Comparison of ENCODE assay signal across 12 cellular contexts in the genomic region with DNA sequence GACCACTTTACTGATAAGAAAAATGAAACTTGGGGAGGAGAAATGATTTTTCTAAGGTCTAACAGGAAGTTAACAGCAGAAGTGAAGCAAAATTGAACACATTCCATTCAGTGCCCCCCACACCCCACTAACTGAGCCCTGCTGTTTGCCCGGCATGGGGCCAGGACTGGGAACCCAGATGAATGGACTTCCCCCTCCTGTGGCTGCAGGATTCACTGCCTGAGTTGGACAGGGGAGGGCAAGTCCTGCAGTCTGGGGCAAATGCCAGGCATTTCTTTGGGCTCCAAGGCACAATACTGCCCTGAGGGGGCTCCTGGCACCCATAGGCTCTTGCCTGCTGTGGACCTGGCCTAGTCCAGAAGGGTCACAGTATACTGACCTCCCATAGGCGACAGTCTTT. TPM values are rescaled to one million over a fixed set of nuclear protein-coding genes. Genes with fewer than 3 reads are reported as not detected.
DNase-seq lines count a peak whose midpoint lies in the region; ATAC-seq and TF ChIP-seq lines count a peak whose summit lies in the region.
"Had no signal": no experiment of that assay in that cellular context is flagged by ENCODE, and none has a peak within 500 bp of the region (broad histone marks: within the 10 kb centered on the region; RNA-seq: fewer than 3 reads in every experiment).

No MANE protein-coding gene starts in this region.

- H3K36me3 Mint-ChIP-seq in Calu3 (ENCODE audit: insufficient read depth, unreplicated experiment): no peaks in the 10 kb centered on the region
- peaks cover 47% of the 10 kb centered on the region for H3K36me3 Mint-ChIP-seq in activated T-helper 2 cell treated with anti-CD3 and anti-CD28 coated beads, Interferon-gamma antibody, Interleukin-2, Interleukin-4, amounts not matched to agents 10 μg/mL and 5 μg/mL and 100 μg/mL, durations not matched to agents 14 hours and 24 hours and 36 hours (ENCODE audit: low read depth)

- peaks cover 77% of the 10 kb centered on the region for H4K20me1 ChIP-seq in smooth muscle cell (ENCODE audit: low read depth)

- H3K27me3 Mint-ChIP-seq in Calu3 (ENCODE audit: unreplicated experiment): no peaks in the 10 kb centered on the region
- H3K27me3 Mint-ChIP-seq in activated T-helper 2 cell treated with anti-CD3 and anti-CD28 coated beads, Interferon-gamma antibody, Interleukin-2, Interleukin-4, amounts not matched to agents 10 μg/mL and 5 μg/mL and 100 μg/mL, durations not matched to agents 14 hours and 24 hours and 36 hours (ENCODE audit: low read depth): no peaks in the 10 kb centered on the region
- H3K27me3 Mint-ChIP-seq: effector memory CD8-positive, alpha-beta T cell; T-helper 17 cell had no signal

- no peak overlapping the region for H3K9ac ChIP-seq in smooth muscle cell (ENCODE audit: low read depth)

- no peaks in the 10 kb centered on the region for H3K9me3 Mint-ChIP-seq in Calu3 (ENCODE audit: low read depth, unreplicated experiment)
- no peaks in the 10 kb centered on the region for H3K9me3 Mint-ChIP-seq in activated T-helper 2 cell treated with anti-CD3 and anti-CD28 coated beads, Interferon-gamma antibody, Interleukin-2, Interleukin-4, amounts not matched to agents 10 μg/mL and 5 μg/mL and 100 μg/mL, durations not matched to agents 14 hours and 24 hours and 36 hours
- H3K9me3 Mint-ChIP-seq: effector memory CD8-positive, alpha-beta T cell had no signal

- H3K4me1 Mint-ChIP-seq in Calu3 (ENCODE audit: low read depth, unreplicated experiment): peaks cover 32% of the 10 kb centered on the region
- peaks cover 59% of the 10 kb centered on the region for H3K4me1 Mint-ChIP-seq in activated T-helper 2 cell treated with anti-CD3 and anti-CD28 coated beads, Interferon-gamma antibody, Interleukin-2, Interleukin-4, amounts not matched to agents 10 μg/mL and 5 μg/mL and 100 μg/mL, durations not matched to agents 14 hours and 24 hours and 36 hours (ENCODE audit: low read depth)

- H3K4me1 ChIP-seq in lower lobe of right lung (peaks cover 82% of the 10 kb centered on the region), smooth muscle cell (ENCODE audit: low read depth) (peaks cover 48% of the 10 kb centered on the region), aorta (ENCODE audit: control insufficient read depth in 1 of 2, insufficient read depth in 2 of 2, low read length in 2 of 2) (no peaks in the 10 kb centered on the region)

- CTCF ChIA-PET in Calu3 (lab: Charles Lee): no interaction called here

- H3K27me3 ChIP-seq in lower lobe of right lung (ENCODE audit: low read depth) (no peaks in the 10 kb centered on the region), smooth muscle cell (ENCODE audit: low read depth) (no peaks in the 10 kb centered on the region), aorta (ENCODE audit: control insufficient read depth in 1 of 2, insufficient read depth in 2 of 2, low read length in 1 of 2) (no peaks in the 10 kb centered on the region)
- H3K27me3 ChIP-seq: neutrophil had no signal

- peaks cover 5% of the 10 kb centered on the region for H3F3A ChIP-seq in smooth muscle cell (ENCODE audit: low read depth)

- H3K4me2 ChIP-seq in smooth muscle cell: no peak overlapping the region

- no peak overlapping the region for H3K27ac Mint-ChIP-seq in Calu3 (ENCODE audit: unreplicated experiment)
- peak overlapping the region; percentile 92 for H3K27ac Mint-ChIP-seq in activated T-helper 2 cell treated with anti-CD3 and anti-CD28 coated beads, Interferon-gamma antibody, Interleukin-2, Interleukin-4, amounts not matched to agents 10 μg/mL and 5 μg/mL and 100 μg/mL, durations not matched to agents 14 hours and 24 hours and 36 hours
- H3K27ac Mint-ChIP-seq: effector memory CD8-positive, alpha-beta T cell; T-helper 17 cell had no signal

- peaks cover 63% of the 10 kb centered on the region for H3K79me2 ChIP-seq in smooth muscle cell (ENCODE audit: low read depth)

- H3K27ac ChIP-seq in lower lobe of right lung: peak overlapping the region; percentile 49
- no peak overlapping the region for H3K27ac ChIP-seq in smooth muscle cell (ENCODE audit: low read depth)
- no peak overlapping the region for H3K27ac ChIP-seq in aorta (ENCODE audit: low read depth in 1 of 2, low read length in 2 of 2)
- H3K27ac ChIP-seq: neutrophil had no signal

- H2AFZ ChIP-seq in smooth muscle cell (ENCODE audit: low read depth): no peak overlapping the region

- ATAC-seq in GM21717 (IDR thresholded peaks at IDR 0.05; ENCODE audit: unreplicated experiment): peak; percentile 27
- ATAC-seq in lower lobe of right lung: peak; percentile 13 to 38
- ATAC-seq in GM19035 (IDR thresholded peaks at IDR 0.05; ENCODE audit: unreplicated experiment): no peak
- ATAC-seq in aorta (ENCODE audit: low FRiP score): no peak
- ATAC-seq: effector memory CD8-positive, alpha-beta T cell had no signal

- no peak overlapping the region for H3K4me3 Mint-ChIP-seq in Calu3 (ENCODE audit: low read depth, unreplicated experiment)
- no peak overlapping the region for H3K4me3 Mint-ChIP-seq in activated T-helper 2 cell treated with anti-CD3 and anti-CD28 coated beads, Interferon-gamma antibody, Interleukin-2, Interleukin-4, amounts not matched to agents 10 μg/mL and 5 μg/mL and 100 μg/mL, durations not matched to agents 14 hours and 24 hours and 36 hours (ENCODE audit: low read depth)
- H3K4me3 Mint-ChIP-seq: effector memory CD8-positive, alpha-beta T cell; T-helper 17 cell had no signal

- TF ChIP-seq CTCF in Calu3 (IDR thresholded peaks at IDR 0.05; ENCODE audit: unreplicated experiment) (no peak), lower lobe of right lung (IDR thresholded peaks at IDR 0.05) (no peak), smooth muscle cell (IDR thresholded peaks at IDR 0.05; ENCODE audit: borderline replicate concordance, insufficient read depth, poor library complexity, severe bottlenecking) (no peak)

- H3K36me3 ChIP-seq in lower lobe of right lung (peaks cover 4% of the 10 kb centered on the region), smooth muscle cell (ENCODE audit: low read depth) (no peaks in the 10 kb centered on the region), aorta (ENCODE audit: control insufficient read depth in 1 of 2, insufficient read depth in 2 of 2, low read length in 1 of 2) (no peaks in the 10 kb centered on the region)
- H3K36me3 ChIP-seq: neutrophil had no signal

- no TSS peak for BruUV-seq in Calu3 (replicated peaks; lab: Mats Ljungman, UMichigan)

- H3K4me3 ChIP-seq in lower lobe of right lung (no peak overlapping the region), smooth muscle cell (no peak overlapping the region), aorta (ENCODE audit: low read length in 2 of 2) (no peak overlapping the region)
- H3K4me3 ChIP-seq: K562 had no signal

- DNase-seq in Calu3 (peak; percentile 34), lower lobe of right lung (no peak), occipital lobe (lab: John Stamatoyannopoulos, UW) (no peak), smooth muscle cell (lab: John Stamatoyannopoulos, UW; ENCODE audit: unreplicated experiment) (no peak), aorta (no peak)
- no peak for DNase-seq in activated T-helper 2 cell treated with anti-CD3 and anti-CD28 coated beads, Interferon-gamma antibody, Interleukin-2, Interleukin-4, amounts not matched to agents 10 μg/mL and 5 μg/mL and 100 μg/mL, durations not matched to agents 14 hours and 24 hours and 36 hours (ENCODE audit: low spot score)
- DNase-seq: effector memory CD8-positive, alpha-beta T cell; T-helper 17 cell had no signal

- intact Hi-C loops in Calu3 (cut with micrococcal nuclease; ENCODE audit: unreplicated experiment) (loop anchor here (2.0 kb wide), 1 partner anchor 26 kb away; no protein-coding TSS in a partner anchor), lower lobe of right lung (cut with DNase I) (no loop called here), aorta (cut with DNase I) (no loop called here)
- intact Hi-C loops in activated T-helper 2 cell treated with anti-CD3 and anti-CD28 coated beads, Interferon-gamma antibody, Interleukin-2, Interleukin-4, amounts not matched to agents 10 μg/mL and 5 μg/mL and 100 μg/mL, durations not matched to agents 14 hours and 24 hours and 36 hours (cut with micrococcal nuclease): no loop called here

- no peaks in the 10 kb centered on the region for H3K9me3 ChIP-seq in lower lobe of right lung
- no peaks in the 10 kb centered on the region for H3K9me3 ChIP-seq in smooth muscle cell (replicated peaks; ENCODE audit: low read depth)
- no peaks in the 10 kb centered on the region for H3K9me3 ChIP-seq in aorta (ENCODE audit: control insufficient read depth, low read length)
- H3K9me3 ChIP-seq: neutrophil had no signal

- 73% methylated on average over 2 of the region's 2 CpGs for WGBS in smooth muscle cell (ENCODE audit: low lambda C conversion rate)
- WGBS in aorta, 2 donors: 67 to 71% methylated on average over 2 of the region's 2 CpGs

RNA-seq across cellular contexts. Expression of a gene that starts 28.3 kb away (rescaled TPM):
- total RNA-seq in Calu3 (2022): 61.0 and 64.6 TPM in 2 replicates
- total RNA-seq in activated T-helper 2 cell treated with anti-CD3 and anti-CD28 coated beads, Interferon-gamma antibody, Interleukin-2, Interleukin-4, amounts not matched to agents 10 μg/mL and 5 μg/mL and 100 μg/mL, durations not matched to agents 14 hours and 24 hours and 36 hours: 359 TPM in 2 replicates
- 99.2 TPM for total RNA-seq in lower lobe of right lung
- 246 TPM for total RNA-seq in occipital lobe
- 110 and 120 TPM in 2 replicates for total RNA-seq in smooth muscle cell
- 138 and 140 TPM in 2 replicates for polyA plus RNA-seq in smooth muscle cell
- 100 to 1,000 TPM; 100 to 162 TPM for total RNA-seq in aorta
- 10 to 100 TPM; 31.7 to 32.5 TPM for polyA plus RNA-seq in aorta

Comparison
In these comparisons a context has a peak if more than half of its experiments do, and no peak if none do; other contexts are left out.
1. ATAC-seq: peak in GM21717 (single experiment) and lower lobe of right lung (2 of 2); none in GM19035 (single experiment) and aorta (single experiment).